Comparison of ENCODE assay signal across 25 cellular contexts in the genomic region with DNA sequence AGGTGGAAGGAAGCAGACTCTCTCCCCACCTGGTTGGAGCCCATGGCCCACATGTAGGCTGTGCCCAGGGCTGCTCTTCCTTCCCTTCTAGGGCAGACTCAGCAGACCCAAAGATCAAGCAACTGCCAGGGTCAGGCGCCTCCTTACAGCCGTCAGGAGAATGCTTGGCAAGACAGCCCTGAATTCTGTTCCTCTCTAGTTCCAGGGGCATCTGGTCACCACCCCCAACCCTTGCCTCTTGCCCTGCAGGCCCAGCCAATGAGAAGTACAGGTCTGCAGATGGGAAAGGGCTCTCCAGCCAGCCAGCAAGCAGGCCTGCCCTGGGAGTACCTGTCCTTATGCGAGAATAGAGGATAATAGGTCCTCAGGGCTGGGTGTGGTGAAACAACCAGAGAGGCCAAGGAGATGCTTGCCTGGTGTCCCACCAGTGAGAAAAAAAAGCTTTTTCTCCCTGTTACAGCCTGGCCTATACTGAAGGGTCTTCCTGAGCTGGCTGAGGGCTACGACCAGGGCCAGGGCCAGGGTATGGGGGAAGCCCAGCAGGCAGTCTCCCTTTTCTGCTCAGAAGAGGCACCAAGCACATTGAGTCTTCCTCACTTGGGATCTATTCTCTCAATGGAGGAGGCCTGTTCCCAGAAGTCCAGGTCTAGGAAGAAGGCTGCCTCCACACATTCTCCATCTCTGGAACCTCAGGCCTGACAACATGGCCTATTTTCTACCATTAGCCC. TPM values are rescaled to one million over a fixed set of nuclear protein-coding genes. Genes with fewer than 3 reads are reported as not detected.
DNase-seq lines count a peak whose midpoint lies in the region; ATAC-seq, FAIRE-seq and TF ChIP-seq lines count a peak whose summit lies in the region.
"Had no signal": no experiment of that assay in that cellular context is flagged by ENCODE, and none has a peak within 500 bp of the region (broad histone marks: within the 10 kb centered on the region; RNA-seq: fewer than 3 reads in every experiment).

No MANE protein-coding gene starts in this region.

- no peak for ATAC-seq in Right ventricle myocardium superior (ENCODE audit: poor library complexity)
- ATAC-seq: activated T-helper 17 cell treated with anti-CD3 and anti-CD28 coated beads, Interleukin-2, amount 50 U/mL, for 72 hours; left lung; natural killer cell treated with Interleukin-12 subunit alpha and Interleukin-12 subunit beta and Interleukin-15 and Interleukin-18, amount 100 ng/mL, for 72 hours had no signal

- DNase-seq in left ventricle myocardium inferior = no peak
- no peak for DNase-seq in Right ventricle myocardium superior
- no peak for DNase-seq in endothelial cell of umbilical vein (ENCODE audit: low read depth, low spot score)
- peak; percentile 15 for DNase-seq in osteoblast (ENCODE audit: insufficient read length, low spot score, missing footprints)
- DNase-seq in NCI-H446 treated with DMSO at 0.1 percent for 48 hours (lab: John Stamatoyannopoulos, UW) = no peak
- DNase-seq in NCI-H1436 treated with DMSO at 0.1 percent for 48 hours (lab: John Stamatoyannopoulos, UW) = no peak
- no peak for DNase-seq in CD1c-positive myeloid dendritic cell (ENCODE audit: extremely low spot score)
- DNase-seq in NCI-H1048 (lab: John Stamatoyannopoulos, UW) = no peak
- DNase-seq: ACHN; activated CD4-positive, alpha-beta memory T cell treated with anti-CD3 and anti-CD28 coated beads, Interleukin-2, amount 10 ng/mL, durations not matched to agents 7 days and 5 days; activated CD4-positive, alpha-beta T cell treated with anti-CD3 and anti-CD28 coated beads for 1 hour; activated CD8-positive, alpha-beta memory T cell treated with anti-CD3 and anti-CD28 coated beads, Interleukin-2, amount 50 U/mL, for 48 hours; BE2C; colonic mucosa; left lung; NCI-H1694; NCI-H2171; NCI-H524; stimulated activated naive CD4-positive, alpha-beta T cell treated with Interleukin-2 at 50 U/mL for 16 hours; thyroid gland had no signal

- TF ChIP-seq CTCF in left ventricle myocardium inferior (IDR thresholded peaks at IDR 0.05; ENCODE audit: borderline replicate concordance) (no peak), endothelial cell of umbilical vein (IDR thresholded peaks at IDR 0.05; ENCODE audit: extremely low read depth in 1 of 2, insufficient read depth in 1 of 2, low read depth in 1 of 2, low read length in 2 of 2) (no peak), osteoblast (IDR thresholded peaks at IDR 0.05; ENCODE audit: extremely low read depth, low read depth, low read length) (no peak)

- dilution Hi-C loops in endothelial cell of umbilical vein (cut with MboI; ENCODE audit: extremely low pct_ligation_motif_present, low sequenced_read_pairs) = loop anchor here (25.0 kb wide), 1 partner anchor 142 kb away; no protein-coding TSS in a partner anchor

- no TSS peak for BruUV-seq in endothelial cell of umbilical vein (replicated peaks; lab: Mats Ljungman, UMichigan)

- no peaks in the 10 kb centered on the region for H3K9me1 ChIP-seq in endothelial cell of umbilical vein (replicated peaks; ENCODE audit: control insufficient read depth, extremely low read depth, insufficient read depth, low read length)

- peak; percentile 24 for FAIRE-seq in endothelial cell of umbilical vein (lab: Jason Lieb, UNC)
- FAIRE-seq: GM12892, islet of Langerhans had no signal

- peaks cover 87% of the 10 kb centered on the region for H3K79me2 ChIP-seq in endothelial cell of umbilical vein (ENCODE audit: control insufficient read depth, insufficient read depth, low read length)
- peaks cover 98% of the 10 kb centered on the region for H3K79me2 ChIP-seq in osteoblast (ENCODE audit: insufficient read depth, low read length)

- H3K4me2 ChIP-seq in endothelial cell of umbilical vein (ENCODE audit: insufficient read depth, low read length) (no peak overlapping the region), osteoblast (ENCODE audit: insufficient read depth, low read length) (no peak overlapping the region)

- peaks cover 3% of the 10 kb centered on the region for H4K20me1 ChIP-seq in endothelial cell of umbilical vein (replicated peaks; ENCODE audit: control insufficient read depth, extremely low read depth, insufficient read depth, low read length)
- H4K20me1 ChIP-seq in osteoblast (ENCODE audit: insufficient read depth, low read length) = peaks cover 51% of the 10 kb centered on the region

- intact Hi-C loops in left ventricle myocardium inferior (cut with micrococcal nuclease) = no loop called here
- intact Hi-C loops in Right ventricle myocardium superior (cut with DNase I) = no loop called here
- intact Hi-C loops in endothelial cell of umbilical vein (cut with micrococcal nuclease) = no loop called here

- H3K9ac ChIP-seq in endothelial cell of umbilical vein (replicated peaks; ENCODE audit: extremely low read depth, insufficient read depth, low read length) = no peak overlapping the region

- CTCF ChIA-PET in endothelial cell of umbilical vein (lab: Charles Lee) = interaction anchor here (0.7 to 1.5 kb wide), 6 partner anchors 8 to 223 kb away, joined by 3 to 4 read pairs (median 3); no protein-coding TSS in a partner anchor

- peaks cover 84% of the 10 kb centered on the region for H3K4me1 ChIP-seq in left ventricle myocardium inferior
- peaks cover 22% of the 10 kb centered on the region for H3K4me1 ChIP-seq in endothelial cell of umbilical vein (ENCODE audit: control insufficient read depth, extremely low read depth, insufficient read depth, low read length)
- peaks cover 7% of the 10 kb centered on the region for H3K4me1 ChIP-seq in osteoblast (ENCODE audit: insufficient read depth, low read length)
- H3K4me1 ChIP-seq: colonic mucosa had no signal

- H3K36me3 ChIP-seq in left ventricle myocardium inferior = no peaks in the 10 kb centered on the region
- H3K36me3 ChIP-seq in endothelial cell of umbilical vein (ENCODE audit: control insufficient read depth in 2 of 2, extremely low read depth in 1 of 2, insufficient read depth in 2 of 2, low read length in 2 of 2) = no peaks in the 10 kb centered on the region
- H3K36me3 ChIP-seq in osteoblast (ENCODE audit: insufficient read depth, low read length) = peaks cover 47% of the 10 kb centered on the region
- H3K36me3 ChIP-seq: BE2C, colonic mucosa, left lung, SJSA1, thyroid gland had no signal

- H3K9me3 ChIP-seq in left ventricle myocardium inferior (replicated peaks) = no peaks in the 10 kb centered on the region
- no peaks in the 10 kb centered on the region for H3K9me3 ChIP-seq in endothelial cell of umbilical vein (replicated peaks; ENCODE audit: control insufficient read depth, insufficient read depth, low read length)
- no peaks in the 10 kb centered on the region for H3K9me3 ChIP-seq in osteoblast (ENCODE audit: low read depth, low read length)
- H3K9me3 ChIP-seq: BE2C, colonic mucosa, left lung, SJSA1, thyroid gland had no signal

- no peak overlapping the region for H3K4me3 ChIP-seq in left ventricle myocardium inferior
- no peak overlapping the region for H3K4me3 ChIP-seq in endothelial cell of umbilical vein (replicated peaks in 1 of 3; ENCODE audit: insufficient read depth in 1 of 3, low read depth in 1 of 3, low read length in 3 of 3)
- no peak overlapping the region for H3K4me3 ChIP-seq in osteoblast (ENCODE audit: insufficient read depth, low read length)
- H3K4me3 ChIP-seq: colonic mucosa, left lung, SJSA1, thyroid gland had no signal

- POLR2A ChIA-PET in endothelial cell of umbilical vein (lab: Charles Lee) = no interaction called here

- TF ChIP-seq POLR2A in endothelial cell of umbilical vein (IDR thresholded peaks at IDR 0.05; ENCODE audit: low read depth, low read length) = no peak

- H3K27me3 ChIP-seq in left ventricle myocardium inferior (ENCODE audit: low read depth) (no peaks in the 10 kb centered on the region), endothelial cell of umbilical vein (ENCODE audit: control insufficient read depth in 2 of 2, insufficient read depth in 2 of 2, low read length in 2 of 2) (no peaks in the 10 kb centered on the region), osteoblast (ENCODE audit: insufficient read depth, low read length) (no peaks in the 10 kb centered on the region)
- H3K27me3 ChIP-seq: BE2C, colonic mucosa, left lung, SJSA1, thyroid gland had no signal

- H3K27ac ChIP-seq in left ventricle myocardium inferior (replicated peaks) = peak overlapping the region; percentile 60
- H3K27ac ChIP-seq in endothelial cell of umbilical vein (ENCODE audit: insufficient read depth, low read depth, low read length) = no peak overlapping the region
- H3K27ac ChIP-seq in osteoblast (ENCODE audit: low read depth, low read length) = no peak overlapping the region
- H3K27ac ChIP-seq: colonic mucosa, left lung, SJSA1, thyroid gland had no signal

- no peak overlapping the region for H2AFZ ChIP-seq in endothelial cell of umbilical vein (ENCODE audit: low read depth, low read length)
- no peak overlapping the region for H2AFZ ChIP-seq in osteoblast (ENCODE audit: low read length)

TF ChIP-seq in endothelial cell of umbilical vein, 7 proteins besides CTCF, POLR2A, EP300 and RAD21:
- no peak for TF ChIP-seq MAX (IDR thresholded peaks at IDR 0.05; ENCODE audit: insufficient read depth, insufficient read length)
- TF ChIP-seq FOS (IDR thresholded peaks at IDR 0.05; ENCODE audit: borderline replicate concordance, insufficient read depth, low read length) = no peak
- TF ChIP-seq MYC (IDR thresholded peaks at IDR 0.05; ENCODE audit: low read depth, low read length) = no peak
- no peak for TF ChIP-seq GATA2 (IDR thresholded peaks at IDR 0.05; ENCODE audit: insufficient read depth, insufficient read length, low read depth, low read length)
- no peak for TF ChIP-seq POLR2AphosphoS5 (IDR thresholded peaks at IDR 0.05; ENCODE audit: insufficient read depth, low read depth, low read length)
- no peak for TF ChIP-seq EZH2 (IDR thresholded peaks at IDR 0.05; ENCODE audit: borderline replicate concordance, low read depth, low read length, severe bottlenecking)
- no peak for TF ChIP-seq JUN (IDR thresholded peaks at IDR 0.05; ENCODE audit: borderline replicate concordance, insufficient read depth, insufficient read length, low read depth)

RNA-seq across cellular contexts. Expression of gene NAV1, which starts 31.4 kb away (rescaled TPM):
- total RNA-seq in left ventricle myocardium inferior (74.8 TPM), Right ventricle myocardium superior (66.6 TPM), endothelial cell of umbilical vein (136 and 138 TPM in 2 replicates), osteoblast (47.0 and 47.1 TPM in 2 replicates)
- 16.3 and 19.9 TPM in 2 replicates for polyA plus RNA-seq in endothelial cell of umbilical vein
- polyA plus RNA-seq in endothelial cell of umbilical vein (2011; cell fraction: cytosol; rRNA removed) = 27.2 and 31.1 TPM in 2 replicates
- 58.6 and 65.0 TPM in 2 replicates for polyA plus RNA-seq in endothelial cell of umbilical vein (2011; cell fraction: nucleus; rRNA removed)
- 73.9 and 86.9 TPM in 2 replicates for polyA plus RNA-seq in endothelial cell of umbilical vein (2012)
- 45.0 and 46.8 TPM in 2 replicates for polyA minus RNA-seq in endothelial cell of umbilical vein
- 0.31 TPM for polyA minus RNA-seq in endothelial cell of umbilical vein (2011; cell fraction: cytosol; rRNA and poly(A)+ RNA removed)
- polyA minus RNA-seq in endothelial cell of umbilical vein (2011; cell fraction: nucleus; rRNA and poly(A)+ RNA removed) = 83.9 and 99.0 TPM in 2 replicates
